8 cellular contexts compared by ENCODE assay signal in the genomic region with DNA sequence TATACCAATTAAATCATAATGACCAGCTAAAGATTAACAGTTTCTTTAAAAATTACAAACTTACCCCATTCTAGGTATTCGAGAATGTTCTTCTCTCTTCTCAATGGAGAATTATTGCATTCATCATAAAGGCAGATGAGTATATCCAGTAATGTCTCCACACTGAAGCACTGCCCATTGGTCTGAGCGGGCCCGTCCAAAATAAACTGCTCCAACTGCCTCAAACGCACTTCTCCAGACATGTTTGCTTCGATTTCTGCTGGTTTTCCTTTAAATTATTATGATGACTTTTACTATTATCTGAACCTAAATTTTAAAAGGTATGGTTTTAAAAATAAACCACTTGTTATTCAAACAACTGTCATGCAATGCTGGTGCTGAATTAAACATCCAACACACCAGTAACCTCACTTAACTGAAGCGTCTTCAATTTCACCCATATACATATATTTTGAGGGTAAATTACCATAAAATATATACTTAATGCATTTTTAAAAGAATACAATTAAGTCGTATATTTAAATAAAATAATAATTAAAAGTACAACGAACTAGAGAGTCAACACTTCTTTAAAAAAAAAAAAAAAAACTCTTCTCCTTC. TPM values are rescaled to one million over a fixed set of nuclear protein-coding genes. Genes with fewer than 3 reads are reported as not detected.
DNase-seq lines count a peak whose midpoint lies in the region; ATAC-seq, FAIRE-seq and TF ChIP-seq lines count a peak whose summit lies in the region.

No MANE protein-coding gene starts in this region.

- peaks cover 33% of the 10 kb centered on the region for H4K20me1 ChIP-seq in astrocyte (ENCODE audit: insufficient read depth, low read length)

- H3K27me3 ChIP-seq in BJ (ENCODE audit: control insufficient read depth, insufficient read depth, low read length) (no peaks in the 10 kb centered on the region), HUES48 (ENCODE audit: control insufficient read depth, insufficient read depth, low read length) (no peaks in the 10 kb centered on the region), astrocyte (ENCODE audit: insufficient read depth, low read length) (no peaks in the 10 kb centered on the region)

- H3K9me3 Mint-ChIP-seq in astrocyte (ENCODE audit: unreplicated experiment), result peaks cover 2% of the 10 kb centered on the region

- no peak for FAIRE-seq in astrocyte (lab: Jason Lieb, UNC)

- H3K4me3 ChIP-seq in BJ (ENCODE audit: low read depth, low read length) (peak overlapping the region; percentile 60), HUES48 (ENCODE audit: low read depth, low read length) (peak overlapping the region; percentile 91), astrocyte (ENCODE audit: insufficient read depth, low read depth, low read length) (peak overlapping the region; percentile 86)

- H3K9ac ChIP-seq in HUES48 (ENCODE audit: low read depth, low read length) (peak overlapping the region; percentile 87), astrocyte (ENCODE audit: low read length) (peak overlapping the region; percentile 86)

- peak overlapping the region; percentile 72 for H3K27ac Mint-ChIP-seq in astrocyte (ENCODE audit: unreplicated experiment)

- CTCF ChIA-PET in BJ (lab: Yijun Ruan, JAX), result interaction anchor here (0.9 to 1.7 kb wide), 2 partner anchors 18 to 110 kb away, joined by 3 to 4 read pairs; no protein-coding TSS in a partner anchor

- H3K9me3 ChIP-seq in HUES48 (ENCODE audit: control insufficient read depth, insufficient read depth, low read length) (no peaks in the 10 kb centered on the region), astrocyte (ENCODE audit: insufficient read depth, low read depth, low read length) (no peaks in the 10 kb centered on the region)

- DNase-seq in BJ (ENCODE audit: low read depth), result no peak
- peak; percentile 16 for DNase-seq in astrocyte (ENCODE audit: low read depth)
- peak; percentile 29 for DNase-seq in kidney tubule cell (ENCODE audit: low spot score)
- DNase-seq in substantia nigra (lab: John Stamatoyannopoulos, UW), result peak in 10 of 49 donors; percentile 3 to 13 (median 8)

- peaks cover 5% of the 10 kb centered on the region for H3K4me1 Mint-ChIP-seq in astrocyte (ENCODE audit: low read depth, unreplicated experiment)

- H2AFZ ChIP-seq in astrocyte (ENCODE audit: low read depth, low read length), result no peak overlapping the region

- ATAC-seq in GM18498 (IDR thresholded peaks at IDR 0.05; ENCODE audit: unreplicated experiment), result no peak
- ATAC-seq in GM19328 (IDR thresholded peaks at IDR 0.05; ENCODE audit: unreplicated experiment), result no peak
- ATAC-seq in GM21717 (IDR thresholded peaks at IDR 0.05; ENCODE audit: unreplicated experiment), result no peak

- no peak for TF ChIP-seq CTCF in BJ (IDR thresholded peaks at IDR 0.05; ENCODE audit: insufficient read depth, low read depth, low read length)
- TF ChIP-seq CTCF in astrocyte (IDR thresholded peaks at IDR 0.05; ENCODE audit: insufficient read depth, low read depth, low read length), result no peak

- peak overlapping the region; percentile 89 for H3K4me2 ChIP-seq in astrocyte (ENCODE audit: low read length)

- H3K36me3 ChIP-seq in BJ (ENCODE audit: control insufficient read depth, insufficient read depth, low read length), result 0 out of 2 replicates have a peak, but pooled peaks cover 1% of the 10 kb centered on the region
- no peaks in the 10 kb centered on the region for H3K36me3 ChIP-seq in HUES48 (ENCODE audit: control insufficient read depth, insufficient read depth, low read length)
- no peaks in the 10 kb centered on the region for H3K36me3 ChIP-seq in astrocyte (ENCODE audit: insufficient read depth, low read length)

- H3K36me3 Mint-ChIP-seq in astrocyte (ENCODE audit: low read depth, unreplicated experiment), result no peaks in the 10 kb centered on the region

- H3K27ac ChIP-seq in HUES48 (ENCODE audit: low read depth, low read length), result peak overlapping the region; percentile 96
- no peak overlapping the region for H3K27ac ChIP-seq in astrocyte (ENCODE audit: low read depth, low read length)
- peak overlapping the region; percentile 95 for H3K27ac ChIP-seq in substantia nigra (ENCODE audit: low read depth, low read length, poor library complexity, severe bottlenecking)

- H3K4me1 ChIP-seq in HUES48 (ENCODE audit: control insufficient read depth, insufficient read depth, low read length) (peaks cover 20% of the 10 kb centered on the region), astrocyte (ENCODE audit: insufficient read depth, low read length) (no peaks in the 10 kb centered on the region)

- POLR2A ChIA-PET in BJ (lab: Charles Lee), result interaction anchor here (0.6 to 0.8 kb wide), 2 partner anchors 113 to 131 kb away, joined by 3 read pairs; no protein-coding TSS in a partner anchor

- peak overlapping the region; percentile 94 for H3K4me3 Mint-ChIP-seq in astrocyte (ENCODE audit: unreplicated experiment)

- no peaks in the 10 kb centered on the region for H3K27me3 Mint-ChIP-seq in astrocyte (ENCODE audit: low read depth, unreplicated experiment)

- H3K79me2 ChIP-seq in astrocyte (ENCODE audit: insufficient read depth, low read length), result peaks cover 56% of the 10 kb centered on the region

RNA-seq across cellular contexts. Expression of a gene that starts 1.3 kb away (rescaled TPM):
- 17.9 and 24.8 TPM in 2 replicates for polyA plus RNA-seq in BJ (2011; rRNA removed)
- 34.9 and 36.8 TPM in 2 replicates for polyA minus RNA-seq in BJ (2011; rRNA and poly(A)+ RNA removed)
- total RNA-seq in astrocyte, result 31.2 and 34.5 TPM in 2 replicates
